Comparison of ENCODE assay signal across 22 cellular contexts in the genomic region with DNA sequence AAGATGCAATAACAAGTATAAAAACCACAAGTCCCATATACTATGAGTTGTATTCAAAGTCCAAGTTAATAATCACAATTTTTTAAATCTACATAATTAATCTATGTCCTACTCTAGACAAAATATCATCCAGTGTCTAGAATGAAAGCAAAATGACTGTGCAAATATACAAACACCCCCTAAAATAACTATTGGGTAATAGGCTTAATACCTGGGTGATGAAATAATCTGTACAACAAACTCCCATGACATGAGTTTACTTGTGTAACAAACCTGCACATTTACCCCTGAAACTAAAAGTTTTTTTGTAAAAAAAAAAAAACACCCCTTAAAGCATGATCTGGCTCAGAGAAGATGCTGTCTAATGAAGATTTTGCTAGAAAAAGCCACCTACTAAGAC. TPM values are rescaled to one million over a fixed set of nuclear protein-coding genes. Genes with fewer than 3 reads are reported as not detected.
"Had no signal": no experiment of that assay in that cellular context is flagged by ENCODE, and none has a peak within 500 bp of the region (broad histone marks: within the 10 kb centered on the region; RNA-seq: fewer than 3 reads in every experiment).

No MANE protein-coding gene starts in this region.

- DNase-seq: Karpas-422, KG1, MM.1S, NCI-H1092 treated with DMSO at 0.1 percent for 48 hours, NCI-H1436, NCI-H187, NCI-H2029, NCI-H2081 treated with DMSO at 0.1 percent for 48 hours, NCI-H2171, NCI-H226, NCI-H446, NCI-H510A, NCI-H524 treated with DMSO at 0.1 percent for 48 hours, NCI-H774, Right ventricle myocardium superior, RPMI8226, SIG-M5 had no signal

- H3K36me3 ChIP-seq: SJSA1 had no signal

- FAIRE-seq: HTR-8/SVneo, RCC 7860 had no signal

- H3K27me3 ChIP-seq: SJSA1 had no signal

- H3K4me3 ChIP-seq: SJSA1, SK-N-MC had no signal

- H3K4me1 ChIP-seq: SJSA1 had no signal

- H3K9me3 ChIP-seq: SJSA1 had no signal

- H3K27ac ChIP-seq: HL-60, SJSA1, SK-N-MC had no signal

RNA-seq across cellular contexts. Expression of a gene that starts 4.2 kb away (rescaled TPM):
- total RNA-seq: Right ventricle myocardium superior, SJSA1 had no signal
